Comparison of ENCODE assay signal across 15 cellular contexts in the genomic region with DNA sequence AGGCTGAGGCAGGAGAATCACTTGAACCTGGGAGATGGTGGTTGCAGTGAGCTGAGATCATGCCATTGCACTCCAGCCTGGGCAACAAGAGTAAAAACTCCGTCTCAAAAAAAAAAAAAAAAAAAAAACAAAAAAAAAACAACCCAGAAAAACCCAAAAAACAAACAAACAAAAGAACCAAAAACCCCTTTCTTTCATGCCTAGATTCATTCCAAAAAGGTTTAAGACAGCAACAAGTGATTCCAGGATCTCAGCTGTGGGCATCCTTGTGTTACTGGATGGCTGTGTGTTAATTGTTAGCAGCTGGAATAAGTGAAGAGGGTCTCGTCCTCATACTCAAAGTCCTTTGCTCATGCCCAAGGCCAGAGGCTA. TPM values are rescaled to one million over a fixed set of nuclear protein-coding genes. Genes with fewer than 3 reads are reported as not detected.
DNase-seq lines count a peak whose midpoint lies in the region; ATAC-seq, FAIRE-seq and TF ChIP-seq lines count a peak whose summit lies in the region.
"Had no signal": no experiment of that assay in that cellular context is flagged by ENCODE, and none has a peak within 500 bp of the region (broad histone marks: within the 10 kb centered on the region; RNA-seq: fewer than 3 reads in every experiment).

No MANE protein-coding gene starts in this region.

- no peak for FAIRE-seq in small intestine (lab: Jason Lieb, UNC)
- FAIRE-seq: D721Med had no signal

- ATAC-seq in RWPE2 (ENCODE audit: low read depth) = no peak
- ATAC-seq in stimulated activated memory B cell treated with anti-CD40 and anti-IgM and Interleukin-4, amounts not matched to agents 10 μg/mL and 1 μg/mL and 100 μg/mL, for 72 hours = no peak
- ATAC-seq: effector memory CD8-positive, alpha-beta T cell; stimulated activated effector memory CD8-positive, alpha-beta T cell treated with anti-CD3 and anti-CD28 coated beads, Interleukin-12 subunit alpha, Interleukin-12 subunit beta, amount 100 ng/mL, for 72 hours had no signal

- no peak for DNase-seq in Calu3
- no peak for DNase-seq in RWPE2 (ENCODE audit: low spot score)
- no peak for DNase-seq in fibroblast of lung (ENCODE audit: low read depth in 2 of 2)
- DNase-seq in small intestine = no peak
- DNase-seq in cerebellar cortex (ENCODE audit: low spot score) = no peak
- DNase-seq in SKM-1 (lab: John Stamatoyannopoulos, UW; ENCODE audit: unreplicated experiment) = no peak
- DNase-seq: activated naive CD4-positive, alpha-beta T cell treated with anti-CD3 and anti-CD28 coated beads, Interleukin-2, amount 10 ng/mL, durations not matched to agents 7 days and 5 days; effector memory CD8-positive, alpha-beta T cell; NCI-H2171 treated with DMSO at 0.1 percent for 48 hours; SHP77 had no signal

- H3K36me3 ChIP-seq in RWPE2 (ENCODE audit: low read depth) (peaks cover 48% of the 10 kb centered on the region), fibroblast of lung (ENCODE audit: control insufficient read depth, insufficient read depth, low read length) (no peaks in the 10 kb centered on the region), skeletal muscle tissue (ENCODE audit: control insufficient read depth in 3 of 3, insufficient read depth in 3 of 3, low read length in 3 of 3) (no peaks in the 10 kb centered on the region), small intestine (ENCODE audit: control insufficient read depth in 2 of 2, insufficient read depth in 2 of 2, low read length in 2 of 2) (peaks cover 0 to 4% of the 10 kb centered on the region in 2 donors)
- H3K36me3 ChIP-seq: neural progenitor cell had no signal

- H3K9me3 Mint-ChIP-seq in Calu3 (ENCODE audit: low read depth, unreplicated experiment) = no peaks in the 10 kb centered on the region
- no peaks in the 10 kb centered on the region for H3K9me3 Mint-ChIP-seq in stimulated activated memory B cell treated with anti-CD40 and anti-IgM and Interleukin-4, amounts not matched to agents 10 μg/mL and 1 μg/mL and 100 μg/mL, for 72 hours
- H3K9me3 Mint-ChIP-seq: activated naive CD4-positive, alpha-beta T cell treated with anti-CD3 and anti-CD28 coated beads, Interleukin-2, amount 10 ng/mL, durations not matched to agents 7 days and 5 days; effector memory CD8-positive, alpha-beta T cell; neural progenitor cell; stimulated activated effector memory CD8-positive, alpha-beta T cell treated with anti-CD3 and anti-CD28 coated beads, Interleukin-12 subunit alpha, Interleukin-12 subunit beta, amount 100 ng/mL, for 72 hours had no signal

- peak overlapping the region; percentile 77 for H3K4me2 ChIP-seq in fibroblast of lung (ENCODE audit: extremely low read depth, insufficient read depth, low read length)
- H3K4me2 ChIP-seq: neural progenitor cell had no signal

- peaks cover 99% of the 10 kb centered on the region for H3K36me3 Mint-ChIP-seq in Calu3 (ENCODE audit: insufficient read depth, unreplicated experiment)
- no peaks in the 10 kb centered on the region for H3K36me3 Mint-ChIP-seq in stimulated activated memory B cell treated with anti-CD40 and anti-IgM and Interleukin-4, amounts not matched to agents 10 μg/mL and 1 μg/mL and 100 μg/mL, for 72 hours
- H3K36me3 Mint-ChIP-seq: activated naive CD4-positive, alpha-beta T cell treated with anti-CD3 and anti-CD28 coated beads, Interleukin-2, amount 10 ng/mL, durations not matched to agents 7 days and 5 days; neural progenitor cell; stimulated activated effector memory CD8-positive, alpha-beta T cell treated with anti-CD3 and anti-CD28 coated beads, Interleukin-12 subunit alpha, Interleukin-12 subunit beta, amount 100 ng/mL, for 72 hours had no signal

- H3K4me1 Mint-ChIP-seq in Calu3 (ENCODE audit: low read depth, unreplicated experiment) = peaks cover 78% of the 10 kb centered on the region
- peaks cover 9% of the 10 kb centered on the region for H3K4me1 Mint-ChIP-seq in stimulated activated memory B cell treated with anti-CD40 and anti-IgM and Interleukin-4, amounts not matched to agents 10 μg/mL and 1 μg/mL and 100 μg/mL, for 72 hours

- H3K9ac ChIP-seq in fibroblast of lung (ENCODE audit: insufficient read depth, low read length) (no peak overlapping the region), skeletal muscle tissue (ENCODE audit: low read depth in 1 of 3, low read length in 3 of 3) (no peak overlapping the region)
- H3K9ac ChIP-seq: neural progenitor cell had no signal

- H3K4me1 ChIP-seq in RWPE2 (ENCODE audit: insufficient read depth, poor library complexity, severe bottlenecking) (peaks cover 68% of the 10 kb centered on the region), fibroblast of lung (ENCODE audit: control insufficient read depth, extremely low read depth, insufficient read depth, low read length) (peaks cover 30% of the 10 kb centered on the region), skeletal muscle tissue (ENCODE audit: control insufficient read depth in 3 of 3, insufficient read depth in 3 of 3, low read length in 3 of 3) (peaks cover 0 to 5% (median 0%) of the 10 kb centered on the region in 3 donors), small intestine (ENCODE audit: control insufficient read depth in 2 of 2, insufficient read depth in 1 of 2, low read depth in 1 of 2, low read length in 1 of 2) (peaks cover 9 to 13% of the 10 kb centered on the region in 2 donors)
- H3K4me1 ChIP-seq: neural progenitor cell had no signal

- no peak overlapping the region for H2AFZ ChIP-seq in fibroblast of lung (ENCODE audit: low read length)
- H2AFZ ChIP-seq: neural progenitor cell had no signal

- intact Hi-C loops in Calu3 (cut with micrococcal nuclease; ENCODE audit: unreplicated experiment) = no loop called here

- no peaks in the 10 kb centered on the region for H3K27me3 ChIP-seq in RWPE2 (ENCODE audit: insufficient read depth, poor library complexity, severe bottlenecking)
- no peaks in the 10 kb centered on the region for H3K27me3 ChIP-seq in fibroblast of lung (ENCODE audit: control insufficient read depth, insufficient read depth, low read length)
- H3K27me3 ChIP-seq in skeletal muscle tissue (ENCODE audit: control insufficient read depth in 3 of 3, insufficient read depth in 3 of 3, low read length in 3 of 3) = peaks cover 0 to 11% (median 4%) of the 10 kb centered on the region in 3 donors
- no peaks in the 10 kb centered on the region for H3K27me3 ChIP-seq in small intestine (ENCODE audit: control insufficient read depth in 2 of 2, insufficient read depth in 2 of 2, low read length in 2 of 2)
- H3K27me3 ChIP-seq: neural progenitor cell had no signal

- BruUV-seq in Calu3 (replicated peaks; lab: Mats Ljungman, UMichigan) = no TSS peak

- H3K27ac Mint-ChIP-seq in Calu3 (ENCODE audit: unreplicated experiment) = peak overlapping the region; percentile 76
- H3K27ac Mint-ChIP-seq in stimulated activated memory B cell treated with anti-CD40 and anti-IgM and Interleukin-4, amounts not matched to agents 10 μg/mL and 1 μg/mL and 100 μg/mL, for 72 hours = no peak overlapping the region
- H3K27ac Mint-ChIP-seq: activated naive CD4-positive, alpha-beta T cell treated with anti-CD3 and anti-CD28 coated beads, Interleukin-2, amount 10 ng/mL, durations not matched to agents 7 days and 5 days; effector memory CD8-positive, alpha-beta T cell; neural progenitor cell had no signal

- H3K4me3 ChIP-seq in RWPE2 (ENCODE audit: severe bottlenecking) = no peak overlapping the region
- H3K4me3 ChIP-seq in fibroblast of lung (replicated peaks in 1 of 4; ENCODE audit: control extremely low read depth in 1 of 4, insufficient read depth in 1 of 4, low read depth in 3 of 4, low read length in 4 of 4) = no peak overlapping the region
- H3K4me3 ChIP-seq in skeletal muscle tissue (ENCODE audit: low read length in 3 of 3) = no peak overlapping the region
- H3K4me3 ChIP-seq in small intestine (ENCODE audit: low read depth in 1 of 2, low read length in 2 of 2) = no peak overlapping the region
- H3K4me3 ChIP-seq: neural progenitor cell had no signal

- 40 to 73% (median 71%) methylated on average over 1 to 2 of the region's 2 CpGs for WGBS in small intestine, 3 donors

- CTCF ChIA-PET in Calu3 (lab: Charles Lee) = interaction anchor here (1.0 to 1.5 kb wide), 3 partner anchors 65 to 113 kb away, joined by 3 to 4 read pairs (median 3); partner anchors contain the start of gene DDX47

- H3K9me3 ChIP-seq in RWPE2 (ENCODE audit: severe bottlenecking) (no peaks in the 10 kb centered on the region), fibroblast of lung (ENCODE audit: control insufficient read depth, insufficient read depth, low read depth, low read length) (no peaks in the 10 kb centered on the region), skeletal muscle tissue (ENCODE audit: control insufficient read depth in 3 of 3, low read length in 3 of 3) (no peaks in the 10 kb centered on the region), small intestine (ENCODE audit: control insufficient read depth, low read depth) (no peaks in the 10 kb centered on the region)

- H3K79me2 ChIP-seq in fibroblast of lung (ENCODE audit: control insufficient read depth, insufficient read depth, low read length) = peaks cover 19% of the 10 kb centered on the region

- H3K4me3 Mint-ChIP-seq in Calu3 (ENCODE audit: low read depth, unreplicated experiment) = peak overlapping the region; percentile 95
- no peak overlapping the region for H3K4me3 Mint-ChIP-seq in stimulated activated memory B cell treated with anti-CD40 and anti-IgM and Interleukin-4, amounts not matched to agents 10 μg/mL and 1 μg/mL and 100 μg/mL, for 72 hours
- H3K4me3 Mint-ChIP-seq: activated naive CD4-positive, alpha-beta T cell treated with anti-CD3 and anti-CD28 coated beads, Interleukin-2, amount 10 ng/mL, durations not matched to agents 7 days and 5 days; effector memory CD8-positive, alpha-beta T cell; neural progenitor cell; stimulated activated effector memory CD8-positive, alpha-beta T cell treated with anti-CD3 and anti-CD28 coated beads, Interleukin-12 subunit alpha, Interleukin-12 subunit beta, amount 100 ng/mL, for 72 hours had no signal

- H3K27ac ChIP-seq in RWPE2 (ENCODE audit: poor library complexity, severe bottlenecking) (peak overlapping the region; percentile 93), fibroblast of lung (ENCODE audit: insufficient read depth, low read length) (peak overlapping the region; percentile 95), skeletal muscle tissue (ENCODE audit: low read depth, low read length) (peak overlapping the region; percentile 71), small intestine (ENCODE audit: low read depth in 1 of 2, low read length in 1 of 2) (peak overlapping the region in 1 of 2 donors; percentile 63)
- H3K27ac ChIP-seq: neural progenitor cell had no signal

- H4K20me1 ChIP-seq in fibroblast of lung (ENCODE audit: control insufficient read depth, extremely low read depth, insufficient read depth, low read length) = no peaks in the 10 kb centered on the region

- TF ChIP-seq CTCF in Calu3 (IDR thresholded peaks at IDR 0.05; ENCODE audit: unreplicated experiment) (no peak), RWPE2 (IDR thresholded peaks at IDR 0.05; ENCODE audit: poor library complexity, severe bottlenecking) (no peak), fibroblast of lung (conservative IDR thresholded peaks at IDR 0.05 in 1 of 2, IDR thresholded peaks at IDR 0.05 in 1 of 2; ENCODE audit: low read depth in 1 of 2, low read length in 2 of 2) (no peak)

- H3K27me3 Mint-ChIP-seq in Calu3 (ENCODE audit: unreplicated experiment) = no peaks in the 10 kb centered on the region
- H3K27me3 Mint-ChIP-seq in stimulated activated memory B cell treated with anti-CD40 and anti-IgM and Interleukin-4, amounts not matched to agents 10 μg/mL and 1 μg/mL and 100 μg/mL, for 72 hours = peaks cover 75% of the 10 kb centered on the region

RNA-seq across cellular contexts. Expression of gene GPRC5A, which starts 9.4 kb away (rescaled TPM):
- 742 and 748 TPM in 2 replicates for total RNA-seq in Calu3 (2022)
- 2.3 and 4.8 TPM in 2 replicates for total RNA-seq in fibroblast of lung
- polyA plus RNA-seq in fibroblast of lung = 46.8 and 83.8 TPM in 2 replicates
- 19.1 and 34.8 TPM in 2 replicates for polyA plus RNA-seq in fibroblast of lung (2012)
- polyA minus RNA-seq in fibroblast of lung (ENCODE audit: low replicate concordance) = 139 and 200 TPM in 2 replicates
- 1.0 TPM for total RNA-seq in skeletal muscle tissue
- polyA plus RNA-seq in small intestine = 10 to 100 TPM; 13.2 to 28.6 (median 15.8) TPM

RNA-seq across cellular contexts. Expression of gene GPRC5D, which starts 51.2 kb away (rescaled TPM):
- total RNA-seq in Calu3 (2022) (not detected in 2 replicates), fibroblast of lung (not detected in 2 replicates), skeletal muscle tissue (not detected)
- polyA plus RNA-seq in fibroblast of lung (0.08 and 0.35 TPM in 2 replicates), small intestine (under 1 TPM in 1 of 3 donors, not detected in 2; 0.22 TPM)
- 0.38 TPM in 1 of 2 replicates, not detected in the other for polyA plus RNA-seq in fibroblast of lung (2012)
- polyA minus RNA-seq in fibroblast of lung (ENCODE audit: low replicate concordance) = 3.2 and 3.5 TPM in 2 replicates

Comparison
In these comparisons a context has a peak if more than half of its experiments do, and no peak if none do; other contexts are left out.
1. RNA of gene GPRC5A, which starts 9.4 kb away (total RNA-seq): 742 to 748 TPM in Calu3; 2.3 to 4.8 TPM in fibroblast of lung and 1.0 TPM in skeletal muscle tissue (single experiment); every median in the first group is over 100 times any median in the second.